Comparison of ENCODE assay signal across 8 cellular contexts in the genomic region with DNA sequence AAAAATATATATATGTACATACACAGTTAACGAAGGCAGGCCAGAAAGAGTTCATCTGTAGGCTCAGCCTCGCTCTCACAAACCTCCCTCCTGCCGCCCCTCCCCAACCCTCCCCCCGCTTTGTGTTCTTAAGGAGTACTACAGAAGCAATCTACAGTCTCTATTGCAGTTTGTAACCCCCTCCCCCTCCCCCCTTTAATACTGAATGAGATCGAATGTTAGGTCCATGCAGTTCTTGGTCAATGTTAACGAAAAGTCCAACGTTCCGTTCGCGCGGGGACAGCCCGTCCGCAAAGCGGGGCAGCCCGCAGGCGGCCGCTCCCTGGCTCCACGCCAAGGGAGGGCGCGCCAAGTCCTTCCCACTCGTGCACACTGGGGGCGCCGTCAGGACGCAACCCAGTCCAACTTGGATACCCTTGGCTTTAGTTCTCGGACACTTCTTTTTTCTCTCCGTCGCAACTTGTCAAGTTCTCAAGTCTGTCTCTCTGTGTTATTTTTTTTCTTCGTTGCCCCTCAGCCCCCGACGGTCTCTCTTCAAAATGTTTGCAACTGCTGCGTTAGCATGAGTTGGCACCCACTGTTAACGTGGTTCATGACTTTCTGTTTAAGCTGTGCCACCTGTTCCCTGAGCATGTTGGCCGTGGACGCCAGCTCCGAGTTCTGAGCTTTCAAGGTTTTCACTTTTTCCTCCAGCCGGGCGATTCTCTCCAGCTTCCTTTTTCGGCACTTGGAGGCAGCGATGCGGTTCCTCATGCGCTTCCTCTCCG. TPM values are rescaled to one million over a fixed set of nuclear protein-coding genes. Genes with fewer than 3 reads are reported as not detected.
DNase-seq lines count a peak whose midpoint lies in the region; ATAC-seq, FAIRE-seq and TF ChIP-seq lines count a peak whose summit lies in the region.

No MANE protein-coding gene starts in this region.

- H3K36me3 ChIP-seq in esophagus squamous epithelium (peaks cover 0 to 10% (median 0%) of the 10 kb centered on the region in 3 donors), mucosa of stomach (ENCODE audit: control insufficient read depth, insufficient read depth, low read length) (peaks cover 8% of the 10 kb centered on the region)

- H3K27me3 ChIP-seq in esophagus squamous epithelium (no peaks in the 10 kb centered on the region), mucosa of stomach (ENCODE audit: control insufficient read depth, insufficient read depth, low read length) (no peaks in the 10 kb centered on the region)

- H3K9ac ChIP-seq in mucosa of stomach (ENCODE audit: low read length): peak overlapping the region; percentile 99

- peaks cover 6% of the 10 kb centered on the region for H3K27me3 Mint-ChIP-seq in stimulated activated naive CD8-positive, alpha-beta T cell treated with anti-CD3 and anti-CD28 coated beads, Interleukin-15, Interleukin-2, amounts not matched to agents 100 ng/mL and 50 ng/mL, for 24 hours

- H3K4me3 Mint-ChIP-seq in stimulated activated naive CD8-positive, alpha-beta T cell treated with anti-CD3 and anti-CD28 coated beads, Interleukin-15, Interleukin-2, amounts not matched to agents 100 ng/mL and 50 ng/mL, for 24 hours: peak overlapping the region; percentile 88

- 1% methylated on average over 39 to 41 of the region's 42 CpGs for WGBS in esophagus squamous epithelium, 2 donors

- peaks cover 22% of the 10 kb centered on the region for H3K4me1 Mint-ChIP-seq in stimulated activated naive CD8-positive, alpha-beta T cell treated with anti-CD3 and anti-CD28 coated beads, Interleukin-15, Interleukin-2, amounts not matched to agents 100 ng/mL and 50 ng/mL, for 24 hours (ENCODE audit: low read depth)

- intact Hi-C loops in esophagus squamous epithelium (cut with DNase I): loop anchor here (10.0 kb wide), 4 partner anchors 113 to 923 kb away; a partner anchor contains a TSS

- peak; percentile 46 for DNase-seq in ACHN
- DNase-seq in GM19239 (ENCODE audit: insufficient read length, low spot score): no peak
- peak; percentile 24 to 42 for DNase-seq in NOMO-1 (lab: John Stamatoyannopoulos, UW; ENCODE audit: unreplicated experiment in 2 of 2)
- peak; percentile 62 for DNase-seq in activated T-cell treated with anti-CD3 and anti-CD28 coated beads, Interleukin-2, amount 50 U/mL, for 1 hour
- no peak for DNase-seq in esophagus squamous epithelium (lab: John Stamatoyannopoulos, UW)

- H3K27ac ChIP-seq in esophagus squamous epithelium: peak overlapping the region; percentile 96 to 100 (median 100)

- no peak for ATAC-seq in GM18909 (IDR thresholded peaks at IDR 0.05; ENCODE audit: poor library complexity, unreplicated experiment)

- H3K4me1 ChIP-seq in esophagus squamous epithelium (peaks cover 4 to 56% (median 7%) of the 10 kb centered on the region in 3 donors), mucosa of stomach (ENCODE audit: control insufficient read depth, insufficient read depth, low read length) (no peaks in the 10 kb centered on the region)

- peaks cover 19% of the 10 kb centered on the region for H3K36me3 Mint-ChIP-seq in stimulated activated naive CD8-positive, alpha-beta T cell treated with anti-CD3 and anti-CD28 coated beads, Interleukin-15, Interleukin-2, amounts not matched to agents 100 ng/mL and 50 ng/mL, for 24 hours (ENCODE audit: low read depth)

- in situ Hi-C loops in ACHN (cut with HindIII; ENCODE audit: low pct_ligation_motif_present, low pct_unique_long_range_greater_than_20kb, low sequenced_read_pairs): no loop called here

- H3K27ac Mint-ChIP-seq in stimulated activated naive CD8-positive, alpha-beta T cell treated with anti-CD3 and anti-CD28 coated beads, Interleukin-15, Interleukin-2, amounts not matched to agents 100 ng/mL and 50 ng/mL, for 24 hours: peak overlapping the region; percentile 59

- H3K9me3 Mint-ChIP-seq in stimulated activated naive CD8-positive, alpha-beta T cell treated with anti-CD3 and anti-CD28 coated beads, Interleukin-15, Interleukin-2, amounts not matched to agents 100 ng/mL and 50 ng/mL, for 24 hours: no peaks in the 10 kb centered on the region

- H3K4me3 ChIP-seq in esophagus squamous epithelium (peak overlapping the region; percentile 84 to 92 (median 86)), mucosa of stomach (ENCODE audit: low read length) (peak overlapping the region; percentile 96)

- peak; percentile 78 for FAIRE-seq in GM19239 (lab: Jason Lieb, UNC)

- no peaks in the 10 kb centered on the region for H3K9me3 ChIP-seq in esophagus squamous epithelium
- H3K9me3 ChIP-seq in mucosa of stomach (ENCODE audit: control insufficient read depth, low read length): no peaks in the 10 kb centered on the region

- TF ChIP-seq CTCF in esophagus squamous epithelium (IDR thresholded peaks at IDR 0.05): peak; percentile 9 to 56 (median 46)

- TF ChIP-seq POLR2A in esophagus squamous epithelium (IDR thresholded peaks at IDR 0.05): peak in 2 of 4 donors; percentile 25 to 60

RNA-seq across cellular contexts. Expression of a gene that starts 2.1 kb away (rescaled TPM):
- total RNA-seq in esophagus squamous epithelium: 100 to 1,000 TPM in 1 of 4 donors, 10 to 100 TPM in 3; 48.5 to 128 (median 66.1) TPM

Comparison
In these comparisons a context has a peak if more than half of its experiments do, and no peak if none do; other contexts are left out.
1. DNase-seq: peak in ACHN (single experiment), NOMO-1 (2 of 2) and activated T-cell treated with anti-CD3 and anti-CD28 coated beads, Interleukin-2, amount 50 U/mL, for 1 hour (single experiment); none in GM19239 (single experiment) and esophagus squamous epithelium (single experiment).